Comparison of ENCODE assay signal across 15 cellular contexts in the genomic region with DNA sequence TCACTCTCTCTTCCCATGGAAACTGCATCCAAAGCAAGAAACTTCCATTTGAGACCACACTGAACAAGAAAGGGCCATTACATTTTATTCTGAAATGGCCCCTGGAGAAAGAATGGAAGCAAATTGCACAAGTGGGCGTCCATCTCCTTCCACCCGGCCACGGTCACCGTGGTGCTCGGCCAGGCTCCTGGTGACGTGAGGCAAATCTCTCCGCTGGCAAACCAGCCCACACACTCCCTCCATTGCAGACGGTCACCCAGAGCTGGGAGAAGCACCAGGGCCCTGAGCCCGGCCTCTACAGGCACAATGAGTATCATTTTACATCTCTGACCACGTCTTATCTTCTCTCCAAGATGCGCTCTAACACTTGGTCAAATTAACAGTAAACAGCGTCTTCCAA.
"Had no signal": no experiment of that assay in that cellular context is flagged by ENCODE, and none has a peak within 500 bp of the region (broad histone marks: within the 10 kb centered on the region; RNA-seq: fewer than 3 reads in every experiment).

No MANE protein-coding gene starts in this region.

- H3K9me3 Mint-ChIP-seq: naive thymus-derived CD4-positive, alpha-beta T cell; nephron progenitor cell; stimulated activated memory B cell treated with anti-CD40 and anti-IgM and Interleukin-4, amounts not matched to agents 10 μg/mL and 1 μg/mL and 100 μg/mL, for 72 hours; stimulated activated naive CD8-positive, alpha-beta T cell treated with anti-CD3 and anti-CD28 coated beads, Interleukin-15, Interleukin-2, amounts not matched to agents 100 ng/mL and 50 ng/mL, for 24 hours had no signal

- DNase-seq: cerebellar nuclear complex; dermis blood vessel endothelial cell; foreskin keratinocyte; islet precursor cell; left ventricle myocardium inferior; mammary epithelial cell; naive thymus-derived CD4-positive, alpha-beta T cell; nephron progenitor cell; stimulated activated CD4-positive, alpha-beta T cell treated with anti-CD3 and anti-CD28 coated beads, Interleukin-4, amount 100 ng/mL, for 1 hour; stimulated activated CD8-positive, alpha-beta memory T cell treated with anti-CD3 and anti-CD28 coated beads, Interleukin-4, amount 100 ng/mL, for 48 hours; tibial artery; upper lobe of left lung had no signal

- H3K36me3 Mint-ChIP-seq: naive thymus-derived CD4-positive, alpha-beta T cell; stimulated activated memory B cell treated with anti-CD40 and anti-IgM and Interleukin-4, amounts not matched to agents 10 μg/mL and 1 μg/mL and 100 μg/mL, for 72 hours had no signal

- H3K4me1 ChIP-seq: foreskin keratinocyte, vagina had no signal

- ATAC-seq: foreskin keratinocyte; naive thymus-derived CD4-positive, alpha-beta T cell; stimulated activated memory B cell treated with anti-CD40 and anti-IgM and Interleukin-4, amounts not matched to agents 10 μg/mL and 1 μg/mL and 100 μg/mL, for 72 hours had no signal

- H3K27me3 Mint-ChIP-seq: naive thymus-derived CD4-positive, alpha-beta T cell; stimulated activated naive CD8-positive, alpha-beta T cell treated with anti-CD3 and anti-CD28 coated beads, Interleukin-15, Interleukin-2, amounts not matched to agents 100 ng/mL and 50 ng/mL, for 24 hours had no signal

- H3K27ac Mint-ChIP-seq: naive thymus-derived CD4-positive, alpha-beta T cell; nephron progenitor cell; stimulated activated memory B cell treated with anti-CD40 and anti-IgM and Interleukin-4, amounts not matched to agents 10 μg/mL and 1 μg/mL and 100 μg/mL, for 72 hours; stimulated activated naive CD8-positive, alpha-beta T cell treated with anti-CD3 and anti-CD28 coated beads, Interleukin-15, Interleukin-2, amounts not matched to agents 100 ng/mL and 50 ng/mL, for 24 hours had no signal

- H3K4me3 Mint-ChIP-seq: naive thymus-derived CD4-positive, alpha-beta T cell; nephron progenitor cell; stimulated activated memory B cell treated with anti-CD40 and anti-IgM and Interleukin-4, amounts not matched to agents 10 μg/mL and 1 μg/mL and 100 μg/mL, for 72 hours; stimulated activated naive CD8-positive, alpha-beta T cell treated with anti-CD3 and anti-CD28 coated beads, Interleukin-15, Interleukin-2, amounts not matched to agents 100 ng/mL and 50 ng/mL, for 24 hours had no signal

- H3K27me3 ChIP-seq: foreskin keratinocyte, tibial artery, upper lobe of left lung, vagina had no signal

- H3K4me1 Mint-ChIP-seq: naive thymus-derived CD4-positive, alpha-beta T cell had no signal

- H3K27ac ChIP-seq: foreskin keratinocyte, left ventricle myocardium inferior, tibial artery, upper lobe of left lung, vagina had no signal

- H3K4me3 ChIP-seq: left ventricle myocardium inferior, tibial artery, upper lobe of left lung, vagina had no signal

- H3K36me3 ChIP-seq: left ventricle myocardium inferior, tibial artery, upper lobe of left lung, vagina had no signal

- H3K9me3 ChIP-seq: left ventricle myocardium inferior, tibial artery, upper lobe of left lung, vagina had no signal
